8 cellular contexts compared by ENCODE assay signal in genomic region chr5:103224118-103224893, GRCh38. TPM values are rescaled to one million over a fixed set of nuclear protein-coding genes. Genes with fewer than 3 reads are reported as not detected.
DNase-seq lines count a peak whose midpoint lies in the region; ATAC-seq and TF ChIP-seq lines count a peak whose summit lies in the region.

No MANE protein-coding gene starts in this region.

- H3K27me3 Mint-ChIP-seq in activated CD8-positive, alpha-beta T cell treated with anti-CD3 and anti-CD28 coated beads, Interleukin-2, amount 10 ng/mL, durations not matched to agents 7 days and 5 days (ENCODE audit: low read depth), result peaks cover 28% of the 10 kb centered on the region
- H3K27me3 Mint-ChIP-seq in osteocyte (ENCODE audit: unreplicated experiment), result no peaks in the 10 kb centered on the region

- H3K9me3 Mint-ChIP-seq in activated CD8-positive, alpha-beta T cell treated with anti-CD3 and anti-CD28 coated beads, Interleukin-2, amount 10 ng/mL, durations not matched to agents 7 days and 5 days (ENCODE audit: insufficient read depth), result no peaks in the 10 kb centered on the region
- H3K9me3 Mint-ChIP-seq in osteocyte (ENCODE audit: unreplicated experiment), result peaks cover 14% of the 10 kb centered on the region

- H3K4me3 Mint-ChIP-seq in activated CD8-positive, alpha-beta T cell treated with anti-CD3 and anti-CD28 coated beads, Interleukin-2, amount 10 ng/mL, durations not matched to agents 7 days and 5 days, result no peak overlapping the region
- H3K4me3 Mint-ChIP-seq in osteocyte (ENCODE audit: unreplicated experiment), result no peak overlapping the region

- no peak overlapping the region for H3K4me3 ChIP-seq in fibroblast of the aortic adventitia (ENCODE audit: low read depth, low read length)

- H3K4me1 Mint-ChIP-seq in activated CD8-positive, alpha-beta T cell treated with anti-CD3 and anti-CD28 coated beads, Interleukin-2, amount 10 ng/mL, durations not matched to agents 7 days and 5 days (ENCODE audit: low read depth), result peaks cover 10% of the 10 kb centered on the region
- H3K4me1 Mint-ChIP-seq in osteocyte (ENCODE audit: unreplicated experiment), result peaks cover 3% of the 10 kb centered on the region

- ATAC-seq in GM19324 (IDR thresholded peaks at IDR 0.05; ENCODE audit: low FRiP score, unreplicated experiment) (peak; percentile 76), HG03196 (IDR thresholded peaks at IDR 0.05; ENCODE audit: unreplicated experiment) (peak; percentile 92)
- ATAC-seq in activated CD8-positive, alpha-beta T cell treated with anti-CD3 and anti-CD28 coated beads, Interleukin-2, amount 10 ng/mL, durations not matched to agents 7 days and 5 days, result peak; percentile 94

- peak overlapping the region; percentile 23 for H3K27ac Mint-ChIP-seq in activated CD8-positive, alpha-beta T cell treated with anti-CD3 and anti-CD28 coated beads, Interleukin-2, amount 10 ng/mL, durations not matched to agents 7 days and 5 days
- no peak overlapping the region for H3K27ac Mint-ChIP-seq in osteocyte (ENCODE audit: unreplicated experiment)

- CTCF ChIA-PET in activated CD8-positive, alpha-beta T cell treated with anti-CD3 and anti-CD28 coated beads, Interleukin-2, amount 10 ng/mL, durations not matched to agents 7 days and 5 days (lab: Charles Lee), result interaction anchor here (0.7 to 3.4 kb wide), 41 partner anchors 8 to 688 kb away, joined by 3 to 21 read pairs (median 4); partner anchors contain the start of genes GIN1, MACIR and PPIP5K2

- peak; percentile 77 for TF ChIP-seq CTCF in fibroblast of the aortic adventitia (IDR thresholded peaks at IDR 0.05; ENCODE audit: insufficient read depth, low read length)
- peak; percentile 74 for TF ChIP-seq CTCF in osteocyte (IDR thresholded peaks at IDR 0.05)

- DNase-seq in Caki2 (ENCODE audit: low read depth) (peak; percentile 39), NCI-H345 treated with DMSO at 0.1 percent for 48 hours (lab: John Stamatoyannopoulos, UW; ENCODE audit: unreplicated experiment) (peak; percentile 27), fibroblast of the aortic adventitia (ENCODE audit: low read depth) (peak; percentile 84), osteocyte (ENCODE audit: extremely low spot score, unreplicated experiment) (no peak), NCI-H128 (lab: John Stamatoyannopoulos, UW; ENCODE audit: unreplicated experiment) (no peak)
- DNase-seq in activated CD8-positive, alpha-beta T cell treated with anti-CD3 and anti-CD28 coated beads, Interleukin-2, amount 10 ng/mL, durations not matched to agents 7 days and 5 days, result peak; percentile 78

- POLR2A ChIA-PET in activated CD8-positive, alpha-beta T cell treated with anti-CD3 and anti-CD28 coated beads, Interleukin-2, amount 10 ng/mL, durations not matched to agents 7 days and 5 days (lab: Charles Lee), result no interaction called here

- H3K36me3 Mint-ChIP-seq in activated CD8-positive, alpha-beta T cell treated with anti-CD3 and anti-CD28 coated beads, Interleukin-2, amount 10 ng/mL, durations not matched to agents 7 days and 5 days (ENCODE audit: low read depth), result peaks cover 2% of the 10 kb centered on the region
- H3K36me3 Mint-ChIP-seq in osteocyte (ENCODE audit: unreplicated experiment), result peaks cover 2% of the 10 kb centered on the region

- in situ Hi-C loops in Caki2 (cut with HindIII; ENCODE audit: low pct_unique_long_range_greater_than_20kb, low sequenced_read_pairs), result no loop called here

RNA-seq across cellular contexts. Expression of gene MACIR, which starts 34.3 kb away (rescaled TPM):
- total RNA-seq in Caki2 (2014; rRNA removed; shearing (Covaris generic); ENCODE audit: low replicate concordance), result 9.8 and 13.6 TPM in 2 replicates
- total RNA-seq in activated CD8-positive, alpha-beta T cell treated with anti-CD3 and anti-CD28 coated beads, Interleukin-2, amount 10 ng/mL, durations not matched to agents 7 days and 5 days, result 1 to 10 TPM; 6.7 to 7.6 TPM
- total RNA-seq in fibroblast of the aortic adventitia (ENCODE audit: low replicate concordance) (7.1 and 13.8 TPM in 2 replicates), osteocyte (7.7 and 8.4 TPM in 2 replicates)

Comparison
In these comparisons a context has a peak if more than half of its experiments do, and no peak if none do; other contexts are left out.
1. DNase-seq: peak in Caki2 (single experiment), NCI-H345 treated with DMSO at 0.1 percent for 48 hours (single experiment), activated CD8-positive, alpha-beta T cell treated with anti-CD3 and anti-CD28 coated beads, Interleukin-2, amount 10 ng/mL, durations not matched to agents 7 days and 5 days (single experiment) and fibroblast of the aortic adventitia (single experiment); none in osteocyte (single experiment) and NCI-H128 (single experiment).
2. Peak in every context shown above with its lines, with median percentiles within 50 percentile points of each other: ATAC-seq.